Comparison of ENCODE assay signal across 21 cellular contexts in the genomic region with DNA sequence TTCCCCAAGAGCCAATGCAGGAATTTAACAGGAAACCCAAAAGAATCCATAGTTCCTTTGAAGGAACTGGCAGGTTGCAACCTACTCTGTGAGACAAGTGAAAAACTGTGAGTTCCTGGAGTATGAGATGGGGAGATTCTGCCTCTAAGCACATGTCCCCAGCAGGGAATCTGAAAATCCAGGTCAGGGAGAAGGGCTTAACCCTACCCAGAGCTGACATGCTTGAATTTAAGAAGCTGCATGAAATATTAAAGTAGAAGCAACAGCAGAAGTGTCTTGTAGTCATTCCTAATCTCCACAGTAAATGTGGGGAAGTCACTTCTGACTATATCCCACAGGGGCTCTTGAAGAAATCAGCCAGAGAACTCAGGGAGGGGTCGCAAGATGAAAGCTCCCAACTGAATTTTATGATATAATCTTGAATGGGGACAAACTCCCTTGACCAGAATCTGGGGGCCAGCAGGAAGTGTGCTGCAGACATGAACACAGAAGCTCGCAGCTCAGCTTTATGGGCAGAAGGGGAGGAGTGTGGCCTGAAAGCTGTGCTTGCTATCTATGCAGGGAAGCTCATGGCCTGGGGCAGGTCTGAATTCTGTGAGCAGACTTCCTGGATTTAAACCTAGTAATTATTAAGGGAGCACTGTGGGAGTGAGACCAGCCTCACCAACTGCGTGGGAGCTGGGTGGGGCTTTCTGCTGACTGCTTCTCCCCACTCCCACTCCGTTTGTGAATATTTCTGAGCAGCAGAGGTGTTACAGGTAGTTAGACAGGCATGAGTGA.
A peak's percentile ranks its signal among the peaks of the same experiment; 100 is the strongest.
DNase-seq lines count a peak whose midpoint lies in the region; ATAC-seq, FAIRE-seq and TF ChIP-seq lines count a peak whose summit lies in the region.
"Had no signal": no experiment of that assay in that cellular context is flagged by ENCODE, and none has a peak within 500 bp of the region (broad histone marks: within the 10 kb centered on the region; RNA-seq: fewer than 3 reads in every experiment).

No MANE protein-coding gene starts in this region.

- no peaks in the 10 kb centered on the region for H3K27me3 Mint-ChIP-seq in neural progenitor cell (ENCODE audit: insufficient read depth, low read depth)
- H3K27me3 Mint-ChIP-seq in CD8-positive, alpha-beta memory T cell: no peaks in the 10 kb centered on the region
- H3K27me3 Mint-ChIP-seq: activated CD4-positive, alpha-beta T cell treated with anti-CD3 and anti-CD28 coated beads, Interleukin-2, amount 10 ng/mL, durations not matched to agents 7 days and 5 days had no signal

- CTCF ChIA-PET in H1 (lab: Charles Lee; ENCODE audit: partially characterized antibody): interaction anchor here (1.2 to 2.2 kb wide), 2 partner anchors 17 to 296 kb away, joined by 3 to 7 read pairs; no protein-coding TSS in a partner anchor
- CTCF ChIA-PET in CD8-positive, alpha-beta memory T cell (lab: Charles Lee): no interaction called here

- no peaks in the 10 kb centered on the region for H3F3A ChIP-seq in neural progenitor cell (ENCODE audit: low read depth)

- peak overlapping the region; percentile 82; the same call in 1 of the 2 replicates for H2AFZ ChIP-seq in H1 (ENCODE audit: low read length)
- H2AFZ ChIP-seq in neural progenitor cell (replicated peaks): peak overlapping the region; percentile 79

- peaks cover 2% of the 10 kb centered on the region for H3K9me3 Mint-ChIP-seq in neural progenitor cell
- H3K9me3 Mint-ChIP-seq in CD8-positive, alpha-beta memory T cell: peaks cover 1 to 15% (median 2%) of the 10 kb centered on the region in 5 donors
- H3K9me3 Mint-ChIP-seq: activated CD4-positive, alpha-beta T cell treated with anti-CD3 and anti-CD28 coated beads, Interleukin-2, amount 10 ng/mL, durations not matched to agents 7 days and 5 days had no signal

- FAIRE-seq in H1 (lab: Jason Lieb, UNC): no peak

- no peak for TF ChIP-seq POLR2A in H1 (IDR thresholded peaks at IDR 0.05; ENCODE audit: control extremely low read depth in 1 of 2, low read depth in 2 of 2, low read length in 2 of 2)

- H3K27me3 ChIP-seq in H1 (replicated peaks in 1 of 4; ENCODE audit: control insufficient read depth in 3 of 4, extremely low read depth in 1 of 4, insufficient read depth in 3 of 4, low read length in 3 of 4): no peaks in the 10 kb centered on the region
- H3K27me3 ChIP-seq in neural progenitor cell: no peaks in the 10 kb centered on the region
- no peaks in the 10 kb centered on the region for H3K27me3 ChIP-seq in CD8-positive, alpha-beta memory T cell (ENCODE audit: insufficient read depth, low read length, poor library complexity, severe bottlenecking)
- H3K27me3 ChIP-seq: body of pancreas had no signal

- no peak for TF ChIP-seq CTCF in H1 (IDR thresholded peaks at IDR 0.05; ENCODE audit: control extremely low read depth in 1 of 3, insufficient read depth in 1 of 3, low read depth in 1 of 3, low read length in 3 of 3)
- no peak for TF ChIP-seq CTCF in neural progenitor cell (IDR thresholded peaks at IDR 0.05)

- peak overlapping the region; percentile 89 for H3K27ac Mint-ChIP-seq in neural progenitor cell
- no peak overlapping the region for H3K27ac Mint-ChIP-seq in CD8-positive, alpha-beta memory T cell
- H3K27ac Mint-ChIP-seq: activated CD4-positive, alpha-beta T cell treated with anti-CD3 and anti-CD28 coated beads, Interleukin-2, amount 10 ng/mL, durations not matched to agents 7 days and 5 days had no signal

- no peak overlapping the region for H3K56ac ChIP-seq in H1 (replicated peaks; ENCODE audit: insufficient read length, low read depth, low read length)

- H3K4me3 Mint-ChIP-seq in neural progenitor cell: no peak overlapping the region
- no peak overlapping the region for H3K4me3 Mint-ChIP-seq in CD8-positive, alpha-beta memory T cell
- H3K4me3 Mint-ChIP-seq: activated CD4-positive, alpha-beta T cell treated with anti-CD3 and anti-CD28 coated beads, Interleukin-2, amount 10 ng/mL, durations not matched to agents 7 days and 5 days had no signal

- peaks cover 11% of the 10 kb centered on the region for H3K4me1 Mint-ChIP-seq in neural progenitor cell
- no peaks in the 10 kb centered on the region for H3K4me1 Mint-ChIP-seq in CD8-positive, alpha-beta memory T cell
- H3K4me1 Mint-ChIP-seq: activated CD4-positive, alpha-beta T cell treated with anti-CD3 and anti-CD28 coated beads, Interleukin-2, amount 10 ng/mL, durations not matched to agents 7 days and 5 days had no signal

- no peak overlapping the region for H2BK15ac ChIP-seq in H1 (ENCODE audit: low read length)

- no peak overlapping the region for H4K91ac ChIP-seq in H1 (replicated peaks; ENCODE audit: insufficient read length, low read length)

- no peak overlapping the region for H3K4me2 ChIP-seq in H1 (ENCODE audit: insufficient read depth in 1 of 2, low read depth in 2 of 2, low read length in 2 of 2)
- no peak overlapping the region for H3K4me2 ChIP-seq in neural progenitor cell

- no peak overlapping the region for H4K8ac ChIP-seq in H1 (ENCODE audit: extremely low read depth, insufficient read depth, low read length)

- H2AK5ac ChIP-seq in H1 (ENCODE audit: low read depth, low read length): no peak overlapping the region

- no peak overlapping the region for H3K4me3 ChIP-seq in H1 (ENCODE audit: extremely low read depth in 1 of 4, insufficient read depth in 2 of 4, low read depth in 3 of 4, low read length in 4 of 4)
- H3K4me3 ChIP-seq in neural progenitor cell: no peak overlapping the region
- no peak overlapping the region for H3K4me3 ChIP-seq in CD8-positive, alpha-beta memory T cell (ENCODE audit: low read length)
- H3K4me3 ChIP-seq: body of pancreas, mucosa of descending colon had no signal

- peak; percentile 51 for ATAC-seq in GM18868 (IDR thresholded peaks at IDR 0.05; ENCODE audit: unreplicated experiment)
- ATAC-seq in left ventricle myocardium superior: no peak
- ATAC-seq: body of pancreas, mucosa of descending colon had no signal

- no peak for TF ChIP-seq RAD21 in H1 (IDR thresholded peaks at IDR 0.05 in 1 of 2, conservative IDR thresholded peaks at IDR 0.05 in 1 of 2; ENCODE audit: low read depth in 2 of 2, low read length in 2 of 2)

- H3K27ac ChIP-seq in H1 (ENCODE audit: low read depth, low read length) (no peak overlapping the region), neural progenitor cell (no peak overlapping the region)
- H3K27ac ChIP-seq in CD8-positive, alpha-beta memory T cell (ENCODE audit: low read depth, low read length): no peak overlapping the region
- H3K27ac ChIP-seq: body of pancreas had no signal

- H3K9me3 ChIP-seq in H1 (ENCODE audit: insufficient read depth in 2 of 2, low read depth in 1 of 2, low read length in 1 of 2): no peaks in the 10 kb centered on the region
- no peaks in the 10 kb centered on the region for H3K9me3 ChIP-seq in neural progenitor cell (ENCODE audit: low read depth)
- H3K9me3 ChIP-seq in CD8-positive, alpha-beta memory T cell (ENCODE audit: low read length): no peaks in the 10 kb centered on the region
- H3K9me3 ChIP-seq: body of pancreas, mucosa of descending colon had no signal

- TF ChIP-seq EP300 in H1 (IDR thresholded peaks at IDR 0.05; ENCODE audit: borderline replicate concordance in 1 of 2, low read depth in 2 of 2, low read length in 2 of 2): no peak

- H3K79me1 ChIP-seq in H1 (ENCODE audit: low read depth, low read length): no peaks in the 10 kb centered on the region

- no peak overlapping the region for H2BK120ac ChIP-seq in H1 (replicated peaks; ENCODE audit: low read depth, low read length)

- H3K4me1 ChIP-seq in H1 (replicated peaks in 1 of 4; ENCODE audit: control insufficient read depth in 3 of 4, insufficient read depth in 4 of 4, low read length in 3 of 4) (peaks cover 0 to 2% (median 0%) of the 10 kb centered on the region in 4 experiments; a peak in 1 of 7 replicates), neural progenitor cell (peaks cover 4% of the 10 kb centered on the region)
- H3K4me1 ChIP-seq in CD8-positive, alpha-beta memory T cell (ENCODE audit: insufficient read depth, low read length): no peaks in the 10 kb centered on the region

- H3K36me3 Mint-ChIP-seq in neural progenitor cell: no peaks in the 10 kb centered on the region
- H3K36me3 Mint-ChIP-seq in CD8-positive, alpha-beta memory T cell: no peaks in the 10 kb centered on the region

- H3K23me2 ChIP-seq in H1 (ENCODE audit: low read depth, low read length): no peaks in the 10 kb centered on the region

- WGBS in H1 (ENCODE audit: extremely low coverage in 1 of 2, insufficient coverage in 1 of 2, insufficient read length in 1 of 2, insufficient replicate concordance in 2 of 2, low coverage in 1 of 2, low lambda C conversion rate in 2 of 2, missing lambda C conversion rate in 1 of 2), 2 experiments: 91% methylated on average over 4 of the region's 4 CpGs; no CpG with 5 or more reads in 1 of the 2 experiments

- no peak overlapping the region for H4K5ac ChIP-seq in H1 (ENCODE audit: insufficient read length, low read depth, low read length)

- no peak overlapping the region for H3K4ac ChIP-seq in H1 (replicated peaks; ENCODE audit: insufficient read length, low read depth, low read length)

- H4K20me1 ChIP-seq in H1 (replicated peaks in 1 of 2; ENCODE audit: control insufficient read depth in 1 of 2, insufficient read depth in 2 of 2, low read length in 2 of 2) (no peaks in the 10 kb centered on the region), neural progenitor cell (ENCODE audit: low read depth) (no peaks in the 10 kb centered on the region)

- intact Hi-C loops in left ventricle myocardium superior (cut with micrococcal nuclease): no loop called here

- no peak overlapping the region for H2BK12ac ChIP-seq in H1 (ENCODE audit: low read depth, low read length)

- no peak overlapping the region for H2BK5ac ChIP-seq in H1 (ENCODE audit: low read depth, low read length)

- POLR2A ChIA-PET in H1 (lab: Charles Lee; ENCODE audit: partially characterized antibody): interaction anchor here (0.6 kb wide), 1 partner anchor 58 kb away, joined by 3 read pairs; no protein-coding TSS in a partner anchor
- POLR2A ChIA-PET in CD8-positive, alpha-beta memory T cell (lab: Charles Lee): no interaction called here

- H3K23ac ChIP-seq in H1 (ENCODE audit: insufficient read length): no peak overlapping the region

- no peak overlapping the region for H3K18ac ChIP-seq in H1 (ENCODE audit: extremely low read depth, low read length)

- no peak overlapping the region for H2BK20ac ChIP-seq in H1 (ENCODE audit: low read length)

- H3K79me2 ChIP-seq in H1 (ENCODE audit: control insufficient read depth in 1 of 2, insufficient read depth in 2 of 2, low read length in 2 of 2): no peaks in the 10 kb centered on the region
- no peaks in the 10 kb centered on the region for H3K79me2 ChIP-seq in neural progenitor cell (ENCODE audit: low read depth)

- H3K9ac ChIP-seq in H1 (replicated peaks in 1 of 4; ENCODE audit: extremely low read depth in 1 of 4, low read depth in 3 of 4, low read length in 3 of 4): no peak overlapping the region
- no peak overlapping the region for H3K9ac ChIP-seq in neural progenitor cell

- H3K14ac ChIP-seq in H1 (ENCODE audit: insufficient read length): no peak overlapping the region

- H3K36me3 ChIP-seq in H1 (ENCODE audit: control insufficient read depth in 2 of 4, insufficient read depth in 4 of 4, low read length in 3 of 4) (no peaks in the 10 kb centered on the region), neural progenitor cell (no peaks in the 10 kb centered on the region)
- H3K36me3 ChIP-seq in CD8-positive, alpha-beta memory T cell (ENCODE audit: insufficient read depth, low read length): no peaks in the 10 kb centered on the region

- DNase-seq in MV-4-11 (lab: John Stamatoyannopoulos, UW): peak; percentile 53
- DNase-seq in H1 (ENCODE audit: low read depth in 1 of 2, low spot score in 2 of 2): no peak
- DNase-seq in neural progenitor cell (ENCODE audit: low spot score): no peak
- DNase-seq in CD8-positive, alpha-beta memory T cell: no peak
- no peak for DNase-seq in T-helper 1 cell
- no peak for DNase-seq in left ventricle myocardium superior
- no peak for DNase-seq in SIG-M5 (lab: John Stamatoyannopoulos, UW)
- DNase-seq: activated CD4-positive, alpha-beta T cell treated with anti-CD3 and anti-CD28 coated beads, Interleukin-2, amount 10 ng/mL, durations not matched to agents 7 days and 5 days; activated naive CD4-positive, alpha-beta T cell treated with anti-CD3 and anti-CD28 coated beads, Interleukin-2, amount 50 U/mL, for 16 hours; body of pancreas; cortex of kidney; glutamatergic neuron; H7; kidney; mucosa of descending colon; NCI-H1092 treated with DMSO at 0.1 percent for 48 hours; occipital lobe; Right ventricle myocardium superior; stimulated activated CD4-positive, alpha-beta T cell treated with anti-CD3 and anti-CD28 coated beads, Interleukin-4, amount 100 ng/mL, for 4 hours; T-helper 9 cell had no signal
